ENCODE assay signal across 17 cellular contexts in the genomic region with DNA sequence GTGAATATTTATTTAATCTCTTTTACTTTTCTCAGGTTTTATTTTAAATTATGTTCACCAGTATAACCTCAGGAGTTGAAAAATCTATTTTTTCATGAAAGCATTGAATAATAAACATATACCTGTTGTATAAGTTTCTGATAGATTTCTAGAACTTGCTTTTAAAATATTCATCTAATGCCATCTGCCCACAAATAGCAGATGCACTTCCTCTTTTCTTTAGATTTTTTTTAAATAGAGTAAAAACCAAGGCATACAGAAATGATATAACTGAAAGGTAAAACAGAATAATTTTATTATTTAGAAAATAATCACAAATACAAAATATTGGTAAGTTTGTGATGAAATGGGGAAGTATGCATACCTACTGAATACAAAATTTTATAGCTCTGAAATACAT.
"Had no signal": no experiment of that assay in that cellular context is flagged by ENCODE, and none has a peak within 500 bp of the region (broad histone marks: within the 10 kb centered on the region; RNA-seq: fewer than 3 reads in every experiment).

No MANE protein-coding gene starts in this region.

- DNase-seq: effector memory CD4-positive, alpha-beta T cell; heart right ventricle; islet precursor cell; mammary epithelial cell; naive thymus-derived CD4-positive, alpha-beta T cell; nephron progenitor cell; posterior cingulate gyrus; spleen; stimulated activated CD4-positive, alpha-beta T cell treated with anti-CD3 and anti-CD28 coated beads, Interleukin-15, amount 100 ng/mL, for 24 hours; stimulated activated CD4-positive, alpha-beta T cell treated with anti-CD3 and anti-CD28 coated beads, Interleukin-1b, Interleukin-23, amount 100 ng/mL, for 48 hours; stimulated activated CD4-positive, alpha-beta T cell treated with anti-CD3 and anti-CD28 coated beads, Interleukin-4, amount 100 ng/mL, for 4 hours; stimulated activated naive B cell treated with anti-CD40 and anti-IgM and Interleukin-4, amounts not matched to agents 10 μg/mL and 1 μg/mL and 100 μg/mL, for 72 hours; stimulated activated naive CD8-positive, alpha-beta T cell treated with anti-CD3 and anti-CD28 coated beads, Interleukin-15, amount 100 ng/mL, for 72 hours; testis; upper lobe of right lung had no signal

- H3K36me3 ChIP-seq: heart right ventricle, spleen, tibial nerve, upper lobe of right lung, vagina had no signal

- H3K9me3 ChIP-seq: testis, upper lobe of right lung, vagina had no signal

- H3K4me3 ChIP-seq: heart right ventricle, spleen, testis, tibial nerve, upper lobe of right lung, vagina had no signal

- H3K27ac ChIP-seq: heart right ventricle, spleen, testis, tibial nerve, upper lobe of right lung, vagina had no signal
